1 cellular context compared by ENCODE assay signal in the genomic region with DNA sequence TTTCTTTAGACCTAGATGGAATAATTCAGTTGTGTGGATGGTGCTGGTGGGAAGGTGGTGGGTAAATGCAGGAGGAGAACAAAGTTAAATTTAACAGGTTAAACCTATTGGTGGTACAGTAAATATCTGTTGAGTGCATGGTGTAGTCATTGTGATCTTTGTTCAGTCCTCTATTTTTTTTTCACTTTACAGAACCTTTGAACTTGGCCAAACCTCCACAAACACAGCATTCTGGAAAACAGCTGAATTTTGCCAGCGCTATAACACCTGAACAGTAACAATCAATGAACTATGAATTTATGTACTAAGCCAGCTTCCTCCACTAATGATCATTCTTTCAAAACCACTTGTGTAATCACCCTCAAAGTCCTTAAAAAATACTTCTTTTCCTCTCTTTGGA.
TF ChIP-seq lines count a peak whose summit lies in the region.

No MANE protein-coding gene starts in this region.

TF ChIP-seq in HepG2, 621 proteins besides CTCF, POLR2A, EP300 and RAD21 (continued from another document and continues in another):
- TF ChIP-seq, protein P1, sequence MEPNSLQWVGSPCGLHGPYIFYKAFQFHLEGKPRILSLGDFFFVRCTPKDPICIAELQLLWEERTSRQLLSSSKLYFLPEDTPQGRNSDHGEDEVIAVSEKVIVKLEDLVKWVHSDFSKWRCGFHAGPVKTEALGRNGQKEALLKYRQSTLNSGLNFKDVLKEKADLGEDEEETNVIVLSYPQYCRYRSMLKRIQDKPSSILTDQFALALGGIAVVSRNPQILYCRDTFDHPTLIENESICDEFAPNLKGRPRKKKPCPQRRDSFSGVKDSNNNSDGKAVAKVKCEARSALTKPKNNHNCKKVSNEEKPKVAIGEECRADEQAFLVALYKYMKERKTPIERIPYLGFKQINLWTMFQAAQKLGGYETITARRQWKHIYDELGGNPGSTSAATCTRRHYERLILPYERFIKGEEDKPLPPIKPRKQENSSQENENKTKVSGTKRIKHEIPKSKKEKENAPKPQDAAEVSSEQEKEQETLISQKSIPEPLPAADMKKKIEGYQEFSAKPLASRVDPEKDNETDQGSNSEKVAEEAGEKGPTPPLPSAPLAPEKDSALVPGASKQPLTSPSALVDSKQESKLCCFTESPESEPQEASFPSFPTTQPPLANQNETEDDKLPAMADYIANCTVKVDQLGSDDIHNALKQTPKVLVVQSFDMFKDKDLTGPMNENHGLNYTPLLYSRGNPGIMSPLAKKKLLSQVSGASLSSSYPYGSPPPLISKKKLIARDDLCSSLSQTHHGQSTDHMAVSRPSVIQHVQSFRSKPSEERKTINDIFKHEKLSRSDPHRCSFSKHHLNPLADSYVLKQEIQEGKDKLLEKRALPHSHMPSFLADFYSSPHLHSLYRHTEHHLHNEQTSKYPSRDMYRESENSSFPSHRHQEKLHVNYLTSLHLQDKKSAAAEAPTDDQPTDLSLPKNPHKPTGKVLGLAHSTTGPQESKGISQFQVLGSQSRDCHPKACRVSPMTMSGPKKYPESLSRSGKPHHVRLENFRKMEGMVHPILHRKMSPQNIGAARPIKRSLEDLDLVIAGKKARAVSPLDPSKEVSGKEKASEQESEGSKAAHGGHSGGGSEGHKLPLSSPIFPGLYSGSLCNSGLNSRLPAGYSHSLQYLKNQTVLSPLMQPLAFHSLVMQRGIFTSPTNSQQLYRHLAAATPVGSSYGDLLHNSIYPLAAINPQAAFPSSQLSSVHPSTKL (CRISPR knock-in tag; IDR thresholded peaks at IDR 0.05), result peak; percentile 71
- no peak for TF ChIP-seq RNF2 (conservative IDR thresholded peaks at IDR 0.05; ENCODE audit: low read depth)
- TF ChIP-seq, protein P2, sequence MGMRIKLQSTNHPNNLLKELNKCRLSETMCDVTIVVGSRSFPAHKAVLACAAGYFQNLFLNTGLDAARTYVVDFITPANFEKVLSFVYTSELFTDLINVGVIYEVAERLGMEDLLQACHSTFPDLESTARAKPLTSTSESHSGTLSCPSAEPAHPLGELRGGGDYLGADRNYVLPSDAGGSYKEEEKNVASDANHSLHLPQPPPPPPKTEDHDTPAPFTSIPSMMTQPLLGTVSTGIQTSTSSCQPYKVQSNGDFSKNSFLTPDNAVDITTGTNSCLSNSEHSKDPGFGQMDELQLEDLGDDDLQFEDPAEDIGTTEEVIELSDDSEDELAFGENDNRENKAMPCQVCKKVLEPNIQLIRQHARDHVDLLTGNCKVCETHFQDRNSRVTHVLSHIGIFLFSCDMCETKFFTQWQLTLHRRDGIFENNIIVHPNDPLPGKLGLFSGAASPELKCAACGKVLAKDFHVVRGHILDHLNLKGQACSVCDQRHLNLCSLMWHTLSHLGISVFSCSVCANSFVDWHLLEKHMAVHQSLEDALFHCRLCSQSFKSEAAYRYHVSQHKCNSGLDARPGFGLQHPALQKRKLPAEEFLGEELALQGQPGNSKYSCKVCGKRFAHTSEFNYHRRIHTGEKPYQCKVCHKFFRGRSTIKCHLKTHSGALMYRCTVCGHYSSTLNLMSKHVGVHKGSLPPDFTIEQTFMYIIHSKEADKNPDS (CRISPR knock-in tag; IDR thresholded peaks at IDR 0.05), result no peak
- 0 out of 2 replicates have a peak, but pooled peaks have one; percentile 18 for TF ChIP-seq POGZ (CRISPR knock-in tag; IDR thresholded peaks at IDR 0.05)
- no peak for TF ChIP-seq ZNF790 (CRISPR knock-in tag; IDR thresholded peaks at IDR 0.05; ENCODE audit: borderline replicate concordance)
- TF ChIP-seq, protein P3, sequence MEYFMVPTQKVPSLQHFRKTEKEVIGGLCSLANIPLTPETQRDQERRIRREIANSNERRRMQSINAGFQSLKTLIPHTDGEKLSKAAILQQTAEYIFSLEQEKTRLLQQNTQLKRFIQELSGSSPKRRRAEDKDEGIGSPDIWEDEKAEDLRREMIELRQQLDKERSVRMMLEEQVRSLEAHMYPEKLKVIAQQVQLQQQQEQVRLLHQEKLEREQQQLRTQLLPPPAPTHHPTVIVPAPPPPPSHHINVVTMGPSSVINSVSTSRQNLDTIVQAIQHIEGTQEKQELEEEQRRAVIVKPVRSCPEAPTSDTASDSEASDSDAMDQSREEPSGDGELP (IDR thresholded peaks at IDR 0.05; ENCODE audit: borderline replicate concordance, low read depth), result peak; percentile 77
- TF ChIP-seq, protein P4, sequence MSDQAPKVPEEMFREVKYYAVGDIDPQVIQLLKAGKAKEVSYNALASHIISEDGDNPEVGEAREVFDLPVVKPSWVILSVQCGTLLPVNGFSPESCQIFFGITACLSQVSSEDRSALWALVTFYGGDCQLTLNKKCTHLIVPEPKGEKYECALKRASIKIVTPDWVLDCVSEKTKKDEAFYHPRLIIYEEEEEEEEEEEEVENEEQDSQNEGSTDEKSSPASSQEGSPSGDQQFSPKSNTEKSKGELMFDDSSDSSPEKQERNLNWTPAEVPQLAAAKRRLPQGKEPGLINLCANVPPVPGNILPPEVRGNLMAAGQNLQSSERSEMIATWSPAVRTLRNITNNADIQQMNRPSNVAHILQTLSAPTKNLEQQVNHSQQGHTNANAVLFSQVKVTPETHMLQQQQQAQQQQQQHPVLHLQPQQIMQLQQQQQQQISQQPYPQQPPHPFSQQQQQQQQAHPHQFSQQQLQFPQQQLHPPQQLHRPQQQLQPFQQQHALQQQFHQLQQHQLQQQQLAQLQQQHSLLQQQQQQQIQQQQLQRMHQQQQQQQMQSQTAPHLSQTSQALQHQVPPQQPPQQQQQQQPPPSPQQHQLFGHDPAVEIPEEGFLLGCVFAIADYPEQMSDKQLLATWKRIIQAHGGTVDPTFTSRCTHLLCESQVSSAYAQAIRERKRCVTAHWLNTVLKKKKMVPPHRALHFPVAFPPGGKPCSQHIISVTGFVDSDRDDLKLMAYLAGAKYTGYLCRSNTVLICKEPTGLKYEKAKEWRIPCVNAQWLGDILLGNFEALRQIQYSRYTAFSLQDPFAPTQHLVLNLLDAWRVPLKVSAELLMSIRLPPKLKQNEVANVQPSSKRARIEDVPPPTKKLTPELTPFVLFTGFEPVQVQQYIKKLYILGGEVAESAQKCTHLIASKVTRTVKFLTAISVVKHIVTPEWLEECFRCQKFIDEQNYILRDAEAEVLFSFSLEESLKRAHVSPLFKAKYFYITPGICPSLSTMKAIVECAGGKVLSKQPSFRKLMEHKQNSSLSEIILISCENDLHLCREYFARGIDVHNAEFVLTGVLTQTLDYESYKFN (CRISPR knock-in tag; conservative IDR thresholded peaks at IDR 0.05), result peak; percentile 82
- no peak for TF ChIP-seq CBX1 (IDR thresholded peaks at IDR 0.05; ENCODE audit: low read depth)
- TF ChIP-seq, protein P5, sequence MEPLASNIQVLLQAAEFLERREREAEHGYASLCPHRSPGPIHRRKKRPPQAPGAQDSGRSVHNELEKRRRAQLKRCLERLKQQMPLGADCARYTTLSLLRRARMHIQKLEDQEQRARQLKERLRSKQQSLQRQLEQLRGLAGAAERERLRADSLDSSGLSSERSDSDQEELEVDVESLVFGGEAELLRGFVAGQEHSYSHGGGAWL (CRISPR knock-in tag; IDR thresholded peaks at IDR 0.05), result no peak
- TF ChIP-seq NR2F6 (IDR thresholded peaks at IDR 0.05), result 0 out of 2 replicates have a peak, but pooled peaks have one; percentile 36
- no peak for TF ChIP-seq NR2F6 (CRISPR knock-in tag; IDR thresholded peaks at IDR 0.05)
- 0 out of 2 replicates have a peak, but pooled peaks have one; percentile 33 for TF ChIP-seq ZNF292 (CRISPR knock-in tag; IDR thresholded peaks at IDR 0.05; ENCODE audit: borderline replicate concordance, low read depth)
- TF ChIP-seq SOX5 (CRISPR knock-in tag; IDR thresholded peaks at IDR 0.05; ENCODE audit: borderline replicate concordance), result 0 out of 2 replicates have a peak, but pooled peaks have one; percentile 25
- no peak for TF ChIP-seq SOX6 (IDR thresholded peaks at IDR 0.05)
- peak; percentile 71 for TF ChIP-seq SOX6 (CRISPR knock-in tag; IDR thresholded peaks at IDR 0.05)
- TF ChIP-seq BORCS8-MEF2B (CRISPR knock-in tag; IDR thresholded peaks at IDR 0.05), result no peak
- TF ChIP-seq CREM (IDR thresholded peaks at IDR 0.05), result 0 out of 2 replicates have a peak, but pooled peaks have one; percentile 28
- no peak for TF ChIP-seq CREM (CRISPR knock-in tag; IDR thresholded peaks at IDR 0.05)
- TF ChIP-seq ARHGAP35 (CRISPR knock-in tag; IDR thresholded peaks at IDR 0.05; ENCODE audit: borderline replicate concordance), result no peak
- TF ChIP-seq FOXJ3 (CRISPR knock-in tag; IDR thresholded peaks at IDR 0.05; ENCODE audit: borderline replicate concordance), result peak; percentile 22; the same call in 1 of the 2 replicates
- TF ChIP-seq, protein P6, sequence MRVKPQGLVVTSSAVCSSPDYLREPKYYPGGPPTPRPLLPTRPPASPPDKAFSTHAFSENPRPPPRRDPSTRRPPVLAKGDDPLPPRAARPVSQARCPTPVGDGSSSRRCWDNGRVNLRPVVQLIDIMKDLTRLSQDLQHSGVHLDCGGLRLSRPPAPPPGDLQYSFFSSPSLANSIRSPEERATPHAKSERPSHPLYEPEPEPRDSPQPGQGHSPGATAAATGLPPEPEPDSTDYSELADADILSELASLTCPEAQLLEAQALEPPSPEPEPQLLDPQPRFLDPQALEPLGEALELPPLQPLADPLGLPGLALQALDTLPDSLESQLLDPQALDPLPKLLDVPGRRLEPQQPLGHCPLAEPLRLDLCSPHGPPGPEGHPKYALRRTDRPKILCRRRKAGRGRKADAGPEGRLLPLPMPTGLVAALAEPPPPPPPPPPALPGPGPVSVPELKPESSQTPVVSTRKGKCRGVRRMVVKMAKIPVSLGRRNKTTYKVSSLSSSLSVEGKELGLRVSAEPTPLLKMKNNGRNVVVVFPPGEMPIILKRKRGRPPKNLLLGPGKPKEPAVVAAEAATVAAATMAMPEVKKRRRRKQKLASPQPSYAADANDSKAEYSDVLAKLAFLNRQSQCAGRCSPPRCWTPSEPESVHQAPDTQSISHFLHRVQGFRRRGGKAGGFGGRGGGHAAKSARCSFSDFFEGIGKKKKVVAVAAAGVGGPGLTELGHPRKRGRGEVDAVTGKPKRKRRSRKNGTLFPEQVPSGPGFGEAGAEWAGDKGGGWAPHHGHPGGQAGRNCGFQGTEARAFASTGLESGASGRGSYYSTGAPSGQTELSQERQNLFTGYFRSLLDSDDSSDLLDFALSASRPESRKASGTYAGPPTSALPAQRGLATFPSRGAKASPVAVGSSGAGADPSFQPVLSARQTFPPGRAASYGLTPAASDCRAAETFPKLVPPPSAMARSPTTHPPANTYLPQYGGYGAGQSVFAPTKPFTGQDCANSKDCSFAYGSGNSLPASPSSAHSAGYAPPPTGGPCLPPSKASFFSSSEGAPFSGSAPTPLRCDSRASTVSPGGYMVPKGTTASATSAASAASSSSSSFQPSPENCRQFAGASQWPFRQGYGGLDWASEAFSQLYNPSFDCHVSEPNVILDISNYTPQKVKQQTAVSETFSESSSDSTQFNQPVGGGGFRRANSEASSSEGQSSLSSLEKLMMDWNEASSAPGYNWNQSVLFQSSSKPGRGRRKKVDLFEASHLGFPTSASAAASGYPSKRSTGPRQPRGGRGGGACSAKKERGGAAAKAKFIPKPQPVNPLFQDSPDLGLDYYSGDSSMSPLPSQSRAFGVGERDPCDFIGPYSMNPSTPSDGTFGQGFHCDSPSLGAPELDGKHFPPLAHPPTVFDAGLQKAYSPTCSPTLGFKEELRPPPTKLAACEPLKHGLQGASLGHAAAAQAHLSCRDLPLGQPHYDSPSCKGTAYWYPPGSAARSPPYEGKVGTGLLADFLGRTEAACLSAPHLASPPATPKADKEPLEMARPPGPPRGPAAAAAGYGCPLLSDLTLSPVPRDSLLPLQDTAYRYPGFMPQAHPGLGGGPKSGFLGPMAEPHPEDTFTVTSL (CRISPR knock-in tag; IDR thresholded peaks at IDR 0.05; ENCODE audit: borderline replicate concordance), result peak; percentile 91; the same call in 1 of the 2 replicates
- no peak for TF ChIP-seq RFXAP (CRISPR knock-in tag; IDR thresholded peaks at IDR 0.05; ENCODE audit: borderline replicate concordance)
- TF ChIP-seq HNF4A (CRISPR knock-in tag; IDR thresholded peaks at IDR 0.05), result peak; percentile 75
- peak; percentile 53; the same call in 1 of the 2 replicates for TF ChIP-seq SALL1 (CRISPR knock-in tag; IDR thresholded peaks at IDR 0.05)
- TF ChIP-seq FOXP1 (IDR thresholded peaks at IDR 0.05), result no peak
- TF ChIP-seq FOXP1 (CRISPR knock-in tag; IDR thresholded peaks at IDR 0.05), result peak; percentile 48; the same call in 1 of the 2 replicates
- TF ChIP-seq, protein P7, sequence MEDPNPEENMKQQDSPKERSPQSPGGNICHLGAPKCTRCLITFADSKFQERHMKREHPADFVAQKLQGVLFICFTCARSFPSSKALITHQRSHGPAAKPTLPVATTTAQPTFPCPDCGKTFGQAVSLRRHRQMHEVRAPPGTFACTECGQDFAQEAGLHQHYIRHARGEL (CRISPR knock-in tag; IDR thresholded peaks at IDR 0.05), result no peak
- TF ChIP-seq, protein P8, sequence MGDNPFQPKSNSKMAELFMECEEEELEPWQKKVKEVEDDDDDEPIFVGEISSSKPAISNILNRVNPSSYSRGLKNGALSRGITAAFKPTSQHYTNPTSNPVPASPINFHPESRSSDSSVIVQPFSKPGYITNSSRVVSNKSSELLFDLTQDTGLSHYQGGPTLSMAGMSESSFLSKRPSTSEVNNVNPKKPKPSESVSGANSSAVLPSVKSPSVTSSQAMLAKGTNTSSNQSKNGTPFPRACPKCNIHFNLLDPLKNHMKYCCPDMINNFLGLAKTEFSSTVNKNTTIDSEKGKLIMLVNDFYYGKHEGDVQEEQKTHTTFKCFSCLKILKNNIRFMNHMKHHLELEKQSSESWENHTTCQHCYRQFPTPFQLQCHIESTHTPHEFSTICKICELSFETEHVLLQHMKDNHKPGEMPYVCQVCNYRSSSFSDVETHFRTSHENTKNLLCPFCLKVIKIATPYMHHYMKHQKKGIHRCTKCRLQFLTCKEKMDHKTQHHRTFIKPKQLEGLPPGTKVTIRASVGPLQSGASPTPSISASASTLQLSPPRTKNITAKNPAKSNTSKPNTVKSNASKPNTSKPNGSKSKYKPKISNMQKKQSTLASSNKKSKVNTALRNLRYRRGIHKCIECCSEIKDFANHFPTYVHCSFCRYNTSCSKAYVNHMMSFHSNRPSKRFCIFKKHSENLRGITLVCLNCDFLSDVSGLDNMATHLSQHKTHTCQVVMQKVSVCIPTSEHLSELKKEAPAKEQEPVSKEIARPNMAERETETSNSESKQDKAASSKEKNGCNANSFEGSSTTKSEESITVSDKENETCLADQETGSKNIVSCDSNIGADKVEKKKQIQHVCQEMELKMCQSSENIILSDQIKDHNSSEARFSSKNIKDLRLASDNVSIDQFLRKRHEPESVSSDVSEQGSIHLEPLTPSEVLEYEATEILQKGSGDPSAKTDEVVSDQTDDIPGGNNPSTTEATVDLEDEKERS (CRISPR knock-in tag; IDR thresholded peaks at IDR 0.05), result 0 out of 2 replicates have a peak, but pooled peaks have one; percentile 30
- peak; percentile 22; the same call in 1 of the 2 replicates for TF ChIP-seq ELF3 (CRISPR knock-in tag; IDR thresholded peaks at IDR 0.05)
- TF ChIP-seq, protein P9, sequence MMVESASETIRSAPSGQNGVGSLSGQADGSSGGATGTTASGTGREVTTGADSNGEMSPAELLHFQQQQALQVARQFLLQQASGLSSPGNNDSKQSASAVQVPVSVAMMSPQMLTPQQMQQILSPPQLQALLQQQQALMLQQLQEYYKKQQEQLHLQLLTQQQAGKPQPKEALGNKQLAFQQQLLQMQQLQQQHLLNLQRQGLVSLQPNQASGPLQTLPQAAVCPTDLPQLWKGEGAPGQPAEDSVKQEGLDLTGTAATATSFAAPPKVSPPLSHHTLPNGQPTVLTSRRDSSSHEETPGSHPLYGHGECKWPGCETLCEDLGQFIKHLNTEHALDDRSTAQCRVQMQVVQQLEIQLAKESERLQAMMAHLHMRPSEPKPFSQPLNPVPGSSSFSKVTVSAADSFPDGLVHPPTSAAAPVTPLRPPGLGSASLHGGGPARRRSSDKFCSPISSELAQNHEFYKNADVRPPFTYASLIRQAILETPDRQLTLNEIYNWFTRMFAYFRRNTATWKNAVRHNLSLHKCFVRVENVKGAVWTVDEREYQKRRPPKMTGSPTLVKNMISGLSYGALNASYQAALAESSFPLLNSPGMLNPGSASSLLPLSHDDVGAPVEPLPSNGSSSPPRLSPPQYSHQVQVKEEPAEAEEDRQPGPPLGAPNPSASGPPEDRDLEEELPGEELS (CRISPR knock-in tag; IDR thresholded peaks at IDR 0.05), result peak; percentile 48; the same call in 1 of the 2 replicates
- no peak for TF ChIP-seq SOX13 (IDR thresholded peaks at IDR 0.05)
- peak in 1 of 2 experiments; percentile 44; a peak in 1 of 4 replicates for TF ChIP-seq SOX13 (CRISPR knock-in tag; conservative IDR thresholded peaks at IDR 0.05 in 1 of 2, IDR thresholded peaks at IDR 0.05 in 1 of 2)
